Comparison of ENCODE assay signal across 8 cellular contexts in the genomic region with DNA sequence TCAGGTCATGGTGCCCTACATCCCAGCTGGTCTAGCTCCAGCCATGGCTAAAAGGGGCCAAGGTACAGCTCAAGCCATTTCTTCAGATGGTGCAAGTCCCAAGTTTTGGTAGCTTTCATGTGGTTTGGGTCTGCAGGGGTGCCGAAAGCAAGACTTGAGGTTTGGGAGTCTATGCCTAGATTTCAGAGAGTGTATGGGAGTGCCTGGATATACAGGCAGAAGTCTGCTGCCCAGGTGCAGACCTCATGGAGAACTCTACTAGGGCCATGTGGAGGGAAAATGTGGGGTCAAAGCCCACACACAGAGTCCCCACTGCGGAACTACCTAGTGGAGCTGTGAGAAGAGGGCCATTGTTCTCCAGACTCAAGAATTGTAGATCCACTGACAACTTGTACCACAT.
"Had no signal": no experiment of that assay in that cellular context is flagged by ENCODE, and none has a peak within 500 bp of the region (broad histone marks: within the 10 kb centered on the region; RNA-seq: fewer than 3 reads in every experiment).

No MANE protein-coding gene starts in this region.

- H3K4me1 ChIP-seq: HAP-1 had no signal

- H3K9ac ChIP-seq: GM23248 had no signal

- H3K27ac ChIP-seq: GM23248 had no signal

- H3K4me3 ChIP-seq: GM23248, HAP-1, K562 had no signal

- FAIRE-seq: HTR-8/SVneo, K562 had no signal

- ATAC-seq: HCT116, K562 had no signal

- H3K36me3 ChIP-seq: HAP-1 had no signal

- H3K9me3 ChIP-seq: HAP-1 had no signal

- DNase-seq: GM23248, GOT3, H7, IMR-90 had no signal

- H2AFZ ChIP-seq: GM23248 had no signal
